In genomic region chr10:125797999-125798662, GRCh38 we compare ENCODE assay signal across 24 cellular contexts. TPM values are rescaled to one million over a fixed set of nuclear protein-coding genes. Genes with fewer than 3 reads are reported as not detected.
DNase-seq lines count a peak whose midpoint lies in the region; ATAC-seq, FAIRE-seq and TF ChIP-seq lines count a peak whose summit lies in the region.
"Had no signal": no experiment of that assay in that cellular context is flagged by ENCODE, and none has a peak within 500 bp of the region (broad histone marks: within the 10 kb centered on the region; RNA-seq: fewer than 3 reads in every experiment).

No MANE protein-coding gene starts in this region.

- H3K27me3 ChIP-seq in HepG2 (ENCODE audit: control insufficient read depth in 1 of 2, insufficient read depth in 2 of 2, low read length in 2 of 2) (no peaks in the 10 kb centered on the region), right cardiac atrium (ENCODE audit: control insufficient read depth, insufficient read depth) (no peaks in the 10 kb centered on the region)

- WGBS in HepG2 (ENCODE audit: low lambda C conversion rate), result 10% methylated on average over 2 of the region's 5 CpGs
- WGBS in right cardiac atrium, result 54% methylated on average over 5 of the region's 5 CpGs

- H3K9ac ChIP-seq in HepG2 (ENCODE audit: insufficient read depth, low read depth, low read length), result peak overlapping the region; percentile 3; the same call in 1 of the 2 replicates

- H3K4me3 ChIP-seq in OCI-LY7 (ENCODE audit: low read depth, low read length, poor library complexity, severe bottlenecking) (no peak overlapping the region), HepG2 (replicated peaks in 1 of 3; ENCODE audit: insufficient read depth in 1 of 3, low read depth in 2 of 3, low read length in 3 of 3) (peak overlapping the region in 1 of 3 experiments; percentile 11; a peak in 1 of 6 replicates), right cardiac atrium (ENCODE audit: low read length) (no peak overlapping the region)
- H3K4me3 ChIP-seq: GM12878, SK-N-MC had no signal

- H3K9me2 ChIP-seq in OCI-LY7 (ENCODE audit: insufficient read depth, low read length), result no peaks in the 10 kb centered on the region

- no peaks in the 10 kb centered on the region for H3K9me3 ChIP-seq in OCI-LY7 (ENCODE audit: low read length)
- H3K9me3 ChIP-seq in HepG2 (ENCODE audit: low read length), result no peaks in the 10 kb centered on the region
- no peaks in the 10 kb centered on the region for H3K9me3 ChIP-seq in right cardiac atrium (ENCODE audit: control insufficient read depth, low read length)

- H4K20me1 ChIP-seq in OCI-LY7 (ENCODE audit: insufficient read depth, low read length) (no peaks in the 10 kb centered on the region), HepG2 (ENCODE audit: insufficient read depth, low read length) (no peaks in the 10 kb centered on the region)

- ATAC-seq in HepG2 (peak; percentile 96), right cardiac atrium (no peak), GM21723 (IDR thresholded peaks at IDR 0.05; ENCODE audit: unreplicated experiment) (no peak)
- ATAC-seq: GM12878 had no signal

- peak; percentile 90 for FAIRE-seq in HepG2 (lab: Jason Lieb, UNC)
- FAIRE-seq: GM12878, H54 had no signal

- H3K4me1 ChIP-seq in OCI-LY7 (ENCODE audit: insufficient read depth, low read length, poor library complexity, severe bottlenecking) (peaks cover 46% of the 10 kb centered on the region), HepG2 (ENCODE audit: insufficient read depth, low read length) (peaks cover 47% of the 10 kb centered on the region), right cardiac atrium (ENCODE audit: control insufficient read depth, insufficient read depth, low read length) (no peaks in the 10 kb centered on the region)

- DNase-seq in ACHN (peak; percentile 68), DMS153 treated with DMSO at 0.1 percent for 48 hours (lab: John Stamatoyannopoulos, UW; ENCODE audit: unreplicated experiment) (peak; percentile 15), OCI-LY7 (ENCODE audit: low spot score) (peak; percentile 23), HepG2 (ENCODE audit: low spot score) (peak; percentile 79), GM13976 (ENCODE audit: low spot score) (no peak), right cardiac atrium (no peak)
- no peak for DNase-seq in activated naive CD4-positive, alpha-beta T cell treated with Interleukin-2 at 50 U/mL for 16 hours
- DNase-seq: AML-193, COR-L47, DMS 273 treated with DMSO at 0.1 percent for 48 hours, EL, HFFc6, KG1, NCI-H1417, NCI-H187, NCI-H446 treated with DMSO at 0.1 percent for 48 hours, NCI-H748 treated with DMSO at 0.1 percent for 48 hours, OCI-M1, Right ventricle myocardium superior had no signal

- TF ChIP-seq CTCF in OCI-LY7 (conservative IDR thresholded peaks at IDR 0.05; ENCODE audit: low read length) (no peak), HepG2 (CRISPR knock-in tag; IDR thresholded peaks at IDR 0.05) (no peak), GM13976 (IDR thresholded peaks at IDR 0.05; ENCODE audit: borderline replicate concordance, control extremely low read depth, extremely low read depth, insufficient read depth, missing control alignments) (no peak)

- intact Hi-C loops in OCI-LY7 (cut with micrococcal nuclease; ENCODE audit: unreplicated experiment) (no loop called here), HepG2 (cut with micrococcal nuclease; ENCODE audit: unreplicated experiment) (no loop called here), right cardiac atrium (cut with DNase I) (no loop called here)

- POLR2A ChIA-PET in OCI-LY7 (lab: Charles Lee) (interaction anchor here (0.6 to 5.0 kb wide), 2 partner anchors 14 to 62 kb away, joined by 3 to 27 read pairs; no protein-coding TSS in a partner anchor), HepG2 (lab: Yijun Ruan, JAX) (interaction anchor here (1.2 kb wide), 1 partner anchor 10 kb away, joined by 4 read pairs; no protein-coding TSS in a partner anchor)

- no peak for TF ChIP-seq EP300 in HepG2 (IDR thresholded peaks at IDR 0.05; ENCODE audit: low read depth in 2 of 2, low read length in 2 of 2)
- TF ChIP-seq EP300 in HepG2 (CRISPR knock-in tag; IDR thresholded peaks at IDR 0.05; ENCODE audit: borderline replicate concordance), result no peak

- in situ Hi-C loops in ACHN (cut with HindIII; ENCODE audit: low pct_ligation_motif_present, low pct_unique_long_range_greater_than_20kb, low sequenced_read_pairs) (no loop called here), HepG2 (cut with HindIII; ENCODE audit: extremely low pct_ligation_motif_present, low pct_unique_long_range_greater_than_20kb) (no loop called here), GM13976 (cut with MboI; ENCODE audit: low sequenced_read_pairs, unreplicated experiment) (no loop called here)

- H2AFZ ChIP-seq in OCI-LY7 (ENCODE audit: low read length) (no peak overlapping the region), HepG2 (ENCODE audit: low read length) (no peak overlapping the region)

- CTCF ChIA-PET in OCI-LY7 (lab: Charles Lee; ENCODE audit: unreplicated experiment), result interaction anchor here (1.9 kb wide), 1 partner anchor 10 kb away, joined by 4 read pairs; no protein-coding TSS in a partner anchor
- CTCF ChIA-PET in HepG2 (lab: Yijun Ruan, JAX; ENCODE audit: low intra/inter-chr PET ratio, low total read pairs), result no interaction called here

- H3K27ac ChIP-seq in OCI-LY7 (ENCODE audit: low read depth, low read length, poor library complexity, severe bottlenecking), result peak overlapping the region; percentile 16
- peak overlapping the region; percentile 57 for H3K27ac ChIP-seq in HepG2 (ENCODE audit: extremely low read length, insufficient read depth, low read length)
- no peak overlapping the region for H3K27ac ChIP-seq in right cardiac atrium (ENCODE audit: low read length)
- H3K27ac ChIP-seq: C4-2B, SK-N-MC had no signal

- BruUV-seq in OCI-LY7 (replicated peaks; lab: Mats Ljungman, UMichigan) (no TSS peak), HepG2 (replicated peaks; lab: Mats Ljungman, UMichigan) (no TSS peak)

- H3K36me3 ChIP-seq in OCI-LY7 (ENCODE audit: insufficient read depth, low read length) (peaks cover 38% of the 10 kb centered on the region), HepG2 (replicated peaks in 1 of 2; ENCODE audit: control insufficient read depth in 1 of 2, insufficient read depth in 2 of 2, low read length in 2 of 2) (peaks cover 0 to 8% of the 10 kb centered on the region in 2 experiments; a peak in 2 of 5 replicates)

- TF ChIP-seq RAD21 in HepG2 (CRISPR knock-in tag; IDR thresholded peaks at IDR 0.05), result no peak

- H3K79me2 ChIP-seq in OCI-LY7 (ENCODE audit: insufficient read depth, low read depth, low read length) (no peaks in the 10 kb centered on the region), HepG2 (ENCODE audit: insufficient read depth, low read length) (no peaks in the 10 kb centered on the region)

- TF ChIP-seq POLR2A in HepG2 (IDR thresholded peaks at IDR 0.05; ENCODE audit: insufficient read depth in 1 of 2, low read depth in 2 of 2, low read length in 2 of 2), result no peak

- H3K4me2 ChIP-seq in OCI-LY7 (ENCODE audit: low read length) (peak overlapping the region; percentile 18; the same call in 1 of the 2 replicates), HepG2 (ENCODE audit: low read depth, low read length) (peak overlapping the region; percentile 58)

RNA-seq across cellular contexts. Expression of gene MMP21, which starts 22.5 kb away (rescaled TPM):
- not detected in 2 replicates for total RNA-seq in OCI-LY7 (2014; rRNA removed; shearing (Covaris generic))
- total RNA-seq in OCI-LY7 (2022) (not detected in 2 replicates), HepG2 (2016; rRNA removed; fragmentation: Illumina TruSeq; extraction: Trizol) (not detected in 2 replicates), right cardiac atrium (1 to 10 TPM in 2 of 4 donors, under 1 TPM in 2; 0.47 to 1.4 (median 1.0) TPM)
- not detected in 2 replicates for total RNA-seq in HepG2 (2016; cell fraction: cytosol; rRNA removed; fragmentation: Illumina TruSeq; extraction: Trizol; ENCODE audit: low read depth)
- total RNA-seq in HepG2 (2016; cell fraction: insoluble cytoplasmic fraction; rRNA removed; fragmentation: Illumina TruSeq; extraction: Trizol), result not detected in 2 replicates
- not detected in 2 replicates for total RNA-seq in HepG2 (2016; cell fraction: membrane; rRNA removed; fragmentation: Illumina TruSeq; extraction: Trizol)
- not detected in 2 replicates for total RNA-seq in HepG2 (2016; cell fraction: nucleus; rRNA removed; fragmentation: Illumina TruSeq; extraction: Trizol)
- polyA plus RNA-seq in HepG2 (2011; rRNA removed) (not detected in 2 replicates), right cardiac atrium (0.20 TPM)
- not detected in 2 replicates for polyA plus RNA-seq in HepG2 (2011; cell fraction: cytosol; rRNA removed)
- 0.10 TPM in 1 of 2 replicates, not detected in the other for polyA plus RNA-seq in HepG2 (2011; cell fraction: nucleus; rRNA removed)
- not detected in 2 replicates for polyA plus RNA-seq in HepG2 (2012)
- not detected in 2 replicates for polyA plus RNA-seq in HepG2 (2016; cell fraction: cytosol; fragmentation: Illumina TruSeq; extraction: Trizol; ENCODE audit: low read depth)
- not detected in 2 replicates for polyA plus RNA-seq in HepG2 (2016; cell fraction: insoluble cytoplasmic fraction; fragmentation: Illumina TruSeq; extraction: Trizol; ENCODE audit: low read depth)
- polyA plus RNA-seq in HepG2 (2016; cell fraction: membrane; fragmentation: Illumina TruSeq; extraction: Trizol; ENCODE audit: low read depth), result not detected in 2 replicates
- not detected in 2 replicates for polyA plus RNA-seq in HepG2 (2016; cell fraction: nucleus; fragmentation: Illumina TruSeq; extraction: Trizol; ENCODE audit: insufficient read depth, low read depth)
- not detected in 2 replicates for polyA minus RNA-seq in HepG2 (2011; rRNA and poly(A)+ RNA removed; ENCODE audit: low replicate concordance)
- not detected in 2 replicates for polyA minus RNA-seq in HepG2 (2011; cell fraction: cytosol; rRNA and poly(A)+ RNA removed)
- polyA minus RNA-seq in HepG2 (2011; cell fraction: nucleus; rRNA and poly(A)+ RNA removed), result not detected in 2 replicates
- total RNA-seq: GM12878, HFFc6, Right ventricle myocardium superior had no signal

RNA-seq across cellular contexts. Expression of gene UROS, which starts 24.9 kb away (rescaled TPM):
- 37.3 and 39.7 TPM in 2 replicates for total RNA-seq in OCI-LY7 (2014; rRNA removed; shearing (Covaris generic))
- total RNA-seq in OCI-LY7 (2022) (40.3 and 44.5 TPM in 2 replicates), HepG2 (2016; rRNA removed; fragmentation: Illumina TruSeq; extraction: Trizol) (48.2 and 49.9 TPM in 2 replicates), right cardiac atrium (10 to 100 TPM; 57.6 to 81.7 (median 68.5) TPM)
- total RNA-seq in HepG2 (2016; cell fraction: cytosol; rRNA removed; fragmentation: Illumina TruSeq; extraction: Trizol; ENCODE audit: low read depth), result 146 and 149 TPM in 2 replicates
- total RNA-seq in HepG2 (2016; cell fraction: insoluble cytoplasmic fraction; rRNA removed; fragmentation: Illumina TruSeq; extraction: Trizol), result 43.7 and 49.8 TPM in 2 replicates
- total RNA-seq in HepG2 (2016; cell fraction: membrane; rRNA removed; fragmentation: Illumina TruSeq; extraction: Trizol), result 133 and 145 TPM in 2 replicates
- 33.8 and 39.7 TPM in 2 replicates for total RNA-seq in HepG2 (2016; cell fraction: nucleus; rRNA removed; fragmentation: Illumina TruSeq; extraction: Trizol)
- polyA plus RNA-seq in HepG2 (2011; rRNA removed) (14.8 and 17.2 TPM in 2 replicates), right cardiac atrium (86.1 TPM)
- 12.7 and 13.9 TPM in 2 replicates for polyA plus RNA-seq in HepG2 (2011; cell fraction: cytosol; rRNA removed)
- polyA plus RNA-seq in HepG2 (2011; cell fraction: nucleus; rRNA removed), result 25.0 and 27.9 TPM in 2 replicates
- polyA plus RNA-seq in HepG2 (2012), result 11.1 and 18.4 TPM in 2 replicates
- 141 and 146 TPM in 2 replicates for polyA plus RNA-seq in HepG2 (2016; cell fraction: cytosol; fragmentation: Illumina TruSeq; extraction: Trizol; ENCODE audit: low read depth)
- polyA plus RNA-seq in HepG2 (2016; cell fraction: insoluble cytoplasmic fraction; fragmentation: Illumina TruSeq; extraction: Trizol; ENCODE audit: low read depth), result 42.6 and 42.7 TPM in 2 replicates
- polyA plus RNA-seq in HepG2 (2016; cell fraction: membrane; fragmentation: Illumina TruSeq; extraction: Trizol; ENCODE audit: low read depth), result 116 and 117 TPM in 2 replicates
- 42.4 and 49.6 TPM in 2 replicates for polyA plus RNA-seq in HepG2 (2016; cell fraction: nucleus; fragmentation: Illumina TruSeq; extraction: Trizol; ENCODE audit: insufficient read depth, low read depth)
- polyA minus RNA-seq in HepG2 (2011; rRNA and poly(A)+ RNA removed; ENCODE audit: low replicate concordance), result 17.0 and 51.4 TPM in 2 replicates
- polyA minus RNA-seq in HepG2 (2011; cell fraction: cytosol; rRNA and poly(A)+ RNA removed), result 7.4 and 8.4 TPM in 2 replicates
- polyA minus RNA-seq in HepG2 (2011; cell fraction: nucleus; rRNA and poly(A)+ RNA removed), result 25.8 and 34.6 TPM in 2 replicates

RNA-seq across cellular contexts. Expression of gene BCCIP, which starts 25.2 kb away (rescaled TPM):
- 59.1 and 61.4 TPM in 2 replicates for total RNA-seq in OCI-LY7 (2014; rRNA removed; shearing (Covaris generic))
- total RNA-seq in OCI-LY7 (2022) (81.1 and 96.2 TPM in 2 replicates), HepG2 (2016; rRNA removed; fragmentation: Illumina TruSeq; extraction: Trizol) (132 and 213 TPM in 2 replicates), right cardiac atrium (10 to 100 TPM; 44.5 to 52.4 (median 48.0) TPM)
- 17.4 and 24.2 TPM in 2 replicates for total RNA-seq in HepG2 (2016; cell fraction: cytosol; rRNA removed; fragmentation: Illumina TruSeq; extraction: Trizol; ENCODE audit: low read depth)
- total RNA-seq in HepG2 (2016; cell fraction: insoluble cytoplasmic fraction; rRNA removed; fragmentation: Illumina TruSeq; extraction: Trizol), result 136 and 219 TPM in 2 replicates
- total RNA-seq in HepG2 (2016; cell fraction: membrane; rRNA removed; fragmentation: Illumina TruSeq; extraction: Trizol), result 40.5 and 51.6 TPM in 2 replicates
- 63.3 and 64.0 TPM in 2 replicates for total RNA-seq in HepG2 (2016; cell fraction: nucleus; rRNA removed; fragmentation: Illumina TruSeq; extraction: Trizol)
- polyA plus RNA-seq in HepG2 (2011; rRNA removed) (26.7 and 37.0 TPM in 2 replicates), right cardiac atrium (61.2 TPM)
- polyA plus RNA-seq in HepG2 (2011; cell fraction: cytosol; rRNA removed), result 14.9 and 21.5 TPM in 2 replicates
- 7.8 and 12.0 TPM in 2 replicates for polyA plus RNA-seq in HepG2 (2011; cell fraction: nucleus; rRNA removed)
- 64.4 and 87.4 TPM in 2 replicates for polyA plus RNA-seq in HepG2 (2012)
- 14.5 and 16.3 TPM in 2 replicates for polyA plus RNA-seq in HepG2 (2016; cell fraction: cytosol; fragmentation: Illumina TruSeq; extraction: Trizol; ENCODE audit: low read depth)
- 249 and 275 TPM in 2 replicates for polyA plus RNA-seq in HepG2 (2016; cell fraction: insoluble cytoplasmic fraction; fragmentation: Illumina TruSeq; extraction: Trizol; ENCODE audit: low read depth)
- polyA plus RNA-seq in HepG2 (2016; cell fraction: membrane; fragmentation: Illumina TruSeq; extraction: Trizol; ENCODE audit: low read depth), result 32.1 and 34.9 TPM in 2 replicates
- 98.8 and 100 TPM in 2 replicates for polyA plus RNA-seq in HepG2 (2016; cell fraction: nucleus; fragmentation: Illumina TruSeq; extraction: Trizol; ENCODE audit: insufficient read depth, low read depth)
- polyA minus RNA-seq in HepG2 (2011; rRNA and poly(A)+ RNA removed; ENCODE audit: low replicate concordance), result 6.6 and 17.6 TPM in 2 replicates
- 18.2 and 19.3 TPM in 2 replicates for polyA minus RNA-seq in HepG2 (2011; cell fraction: cytosol; rRNA and poly(A)+ RNA removed)
- polyA minus RNA-seq in HepG2 (2011; cell fraction: nucleus; rRNA and poly(A)+ RNA removed), result 42.0 and 46.0 TPM in 2 replicates

Comparison
In these comparisons a context has a peak if more than half of its experiments do, and no peak if none do; other contexts are left out.
1. DNase-seq: peak in ACHN (single experiment), DMS153 treated with DMSO at 0.1 percent for 48 hours (single experiment), OCI-LY7 (single experiment) and HepG2 (single experiment); none in activated naive CD4-positive, alpha-beta T cell treated with Interleukin-2 at 50 U/mL for 16 hours (single experiment), GM13976 (single experiment) and right cardiac atrium (0 of 3).